Comparison of ENCODE assay signal across 8 cellular contexts in the genomic region with DNA sequence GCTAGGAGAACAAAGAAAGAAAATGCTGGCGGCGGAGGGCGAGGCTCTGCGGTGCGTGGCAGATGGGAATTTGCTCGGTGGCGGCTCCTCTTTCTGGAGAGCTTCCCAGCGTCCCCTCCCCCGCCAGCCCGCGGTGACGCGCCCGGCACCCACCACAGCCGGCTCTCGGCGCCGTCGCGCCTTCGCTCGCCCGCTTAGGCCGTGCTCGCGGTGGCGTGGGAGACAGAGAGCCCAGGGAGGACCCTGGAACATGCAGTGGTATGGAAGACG. TPM values are rescaled to one million over a fixed set of nuclear protein-coding genes. Genes with fewer than 3 reads are reported as not detected.
DNase-seq lines count a peak whose midpoint lies in the region; ATAC-seq and TF ChIP-seq lines count a peak whose summit lies in the region.

No MANE protein-coding gene starts in this region.

- H3K27me3 Mint-ChIP-seq in osteocyte (ENCODE audit: unreplicated experiment): no peaks in the 10 kb centered on the region

- no peaks in the 10 kb centered on the region for H3K9me3 Mint-ChIP-seq in osteocyte (ENCODE audit: unreplicated experiment)

- peak overlapping the region; percentile 97 for H3K4me3 Mint-ChIP-seq in osteocyte (ENCODE audit: unreplicated experiment)

- ATAC-seq in heart right ventricle (peak; percentile 65 to 83 (median 77)), HG03159 (IDR thresholded peaks at IDR 0.05; ENCODE audit: unreplicated experiment) (no peak)

- TF ChIP-seq CTCF in heart right ventricle (IDR thresholded peaks at IDR 0.05): peak in 1 of 9 donors; percentile 13
- no peak for TF ChIP-seq CTCF in osteocyte (IDR thresholded peaks at IDR 0.05)

- H3K36me3 Mint-ChIP-seq in osteocyte (ENCODE audit: unreplicated experiment): peaks cover 2% of the 10 kb centered on the region

- peak overlapping the region; percentile 98 for H3K27ac Mint-ChIP-seq in osteocyte (ENCODE audit: unreplicated experiment)

- DNase-seq in HCEC 1CT (peak; percentile 11), NCI-H2227 (lab: John Stamatoyannopoulos, UW; ENCODE audit: unreplicated experiment) (peak; percentile 63), heart right ventricle (peak; percentile 45 to 64), osteocyte (ENCODE audit: extremely low spot score, unreplicated experiment) (peak; percentile 83), GM19238 (ENCODE audit: insufficient read length, low spot score) (no peak)

- H3K4me1 Mint-ChIP-seq in osteocyte (ENCODE audit: unreplicated experiment): peaks cover 49% of the 10 kb centered on the region

- H3K4me1 ChIP-seq in ES-I3 (ENCODE audit: insufficient read depth, low read length): no peaks in the 10 kb centered on the region
- H3K4me1 ChIP-seq in heart right ventricle: peaks cover 3 to 61% (median 19%) of the 10 kb centered on the region in 9 donors

- H3K9me3 ChIP-seq in ES-I3 (ENCODE audit: control insufficient read depth, insufficient read depth, low read length) (no peaks in the 10 kb centered on the region), heart right ventricle (no peaks in the 10 kb centered on the region)

- 1% methylated on average over 25 to 28 of the region's 28 CpGs for WGBS in adipose tissue, 3 donors
- 0% methylated on average over 20 to 28 of the region's 28 CpGs for WGBS in heart right ventricle, 2 donors

- H3K27me3 ChIP-seq in heart right ventricle: no peaks in the 10 kb centered on the region

- peak overlapping the region; percentile 61 to 97 (median 88) for H3K4me3 ChIP-seq in heart right ventricle

- H3K27ac ChIP-seq in adipose tissue (ENCODE audit: low read depth, low read length): peak overlapping the region; percentile 95
- H3K27ac ChIP-seq in heart right ventricle: peak overlapping the region; percentile 78 to 97 (median 94)

- intact Hi-C loops in heart right ventricle (cut with DNase I): no loop called here

- H3K9ac ChIP-seq in ES-I3 (ENCODE audit: low read depth, low read length): peak overlapping the region; percentile 94; the same call in 1 of the 2 replicates

- no peaks in the 10 kb centered on the region for H3K36me3 ChIP-seq in ES-I3 (ENCODE audit: insufficient read depth, low read length)
- no peaks in the 10 kb centered on the region for H3K36me3 ChIP-seq in heart right ventricle

RNA-seq across cellular contexts. Expression of a gene that starts 0.6 kb away (rescaled TPM):
- polyA plus RNA-seq in adipose tissue: 10 to 100 TPM in 2 of 3 donors, 1 to 10 TPM in 1; 4.4 to 19.3 (median 12.2) TPM
- 10 to 100 TPM in 3 of 10 donors, 1 to 10 TPM in 7; 7.0 to 12.9 (median 9.8) TPM for total RNA-seq in heart right ventricle
- 1 to 10 TPM; 4.6 to 7.1 TPM for polyA plus RNA-seq in heart right ventricle
- total RNA-seq in osteocyte: 36.6 and 38.7 TPM in 2 replicates
